In the genomic region with DNA sequence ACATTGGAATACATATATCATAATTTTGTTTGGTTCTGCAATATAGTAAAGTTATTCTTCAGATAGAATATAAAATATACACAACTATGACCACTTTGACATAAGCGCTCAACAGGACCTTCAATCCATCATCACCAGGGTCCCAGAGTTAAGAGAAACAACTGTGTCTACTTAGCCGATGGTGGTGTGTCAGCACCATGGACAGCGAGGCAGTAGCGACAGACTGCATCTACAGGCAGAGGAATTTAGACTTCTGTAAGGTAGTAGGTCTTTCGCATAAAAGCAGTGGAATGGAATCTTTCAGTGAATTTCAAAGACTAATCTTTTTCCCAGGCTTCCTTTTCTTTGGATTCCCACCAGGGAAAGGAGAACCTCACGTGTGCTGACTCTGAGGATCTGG, we compare ENCODE assay signal across 1 cellular context.
TF ChIP-seq lines count a peak whose summit lies in the region.

No MANE protein-coding gene starts in this region.

TF ChIP-seq in HepG2, 621 proteins besides CTCF, POLR2A, EP300 and RAD21 (continued from another document and continues in another):
- TF ChIP-seq, protein P1, sequence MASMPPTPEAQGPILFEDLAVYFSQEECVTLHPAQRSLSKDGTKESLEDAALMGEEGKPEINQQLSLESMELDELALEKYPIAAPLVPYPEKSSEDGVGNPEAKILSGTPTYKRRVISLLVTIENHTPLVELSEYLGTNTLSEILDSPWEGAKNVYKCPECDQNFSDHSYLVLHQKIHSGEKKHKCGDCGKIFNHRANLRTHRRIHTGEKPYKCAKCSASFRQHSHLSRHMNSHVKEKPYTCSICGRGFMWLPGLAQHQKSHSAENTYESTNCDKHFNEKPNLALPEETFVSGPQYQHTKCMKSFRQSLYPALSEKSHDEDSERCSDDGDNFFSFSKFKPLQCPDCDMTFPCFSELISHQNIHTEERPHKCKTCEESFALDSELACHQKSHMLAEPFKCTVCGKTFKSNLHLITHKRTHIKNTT (CRISPR knock-in tag; IDR thresholded peaks at IDR 0.05), result no peak
- TF ChIP-seq KLF12 (CRISPR knock-in tag; IDR thresholded peaks at IDR 0.05; ENCODE audit: borderline replicate concordance) (0 out of 2 replicates have a peak, but pooled peaks have one; percentile 72), HNRNPK (IDR thresholded peaks at IDR 0.05; ENCODE audit: low read depth, low read length, poor library complexity, severe bottlenecking) (no peak), NFE2 (CRISPR knock-in tag; IDR thresholded peaks at IDR 0.05) (peak; percentile 57), POLR2AphosphoS5 (IDR thresholded peaks at IDR 0.05; ENCODE audit: low read depth, low read length) (no peak), KLF15 (CRISPR knock-in tag; IDR thresholded peaks at IDR 0.05; ENCODE audit: borderline replicate concordance) (peak; percentile 42; the same call in 1 of the 2 replicates), MTF2 (CRISPR knock-in tag; IDR thresholded peaks at IDR 0.05; ENCODE audit: borderline replicate concordance) (no peak), ETV5 (CRISPR knock-in tag; IDR thresholded peaks at IDR 0.05; ENCODE audit: borderline replicate concordance) (peak; percentile 61), ZNF747 (CRISPR knock-in tag; IDR thresholded peaks at IDR 0.05; ENCODE audit: borderline replicate concordance) (no peak), CREB1 (IDR thresholded peaks at IDR 0.05) (no peak), CREB1 (CRISPR knock-in tag; IDR thresholded peaks at IDR 0.05) (no peak), ATRX (CRISPR knock-in tag; IDR thresholded peaks at IDR 0.05; ENCODE audit: borderline replicate concordance) (no peak), CHCHD3 (CRISPR knock-in tag; IDR thresholded peaks at IDR 0.05) (0 out of 2 replicates have a peak, but pooled peaks have one; percentile 45), ZNF792 (CRISPR knock-in tag; IDR thresholded peaks at IDR 0.05) (peak; percentile 95), RFX1 (IDR thresholded peaks at IDR 0.05) (no peak), ADNP (CRISPR knock-in tag; IDR thresholded peaks at IDR 0.05) (no peak), ZNF883 (CRISPR knock-in tag; IDR thresholded peaks at IDR 0.05; ENCODE audit: not compliant biosample characterization) (no peak), ZNF891 (CRISPR knock-in tag; IDR thresholded peaks at IDR 0.05) (no peak), ZNF569 (CRISPR knock-in tag; IDR thresholded peaks at IDR 0.05; ENCODE audit: borderline replicate concordance) (no peak), GTF3A (CRISPR knock-in tag; conservative IDR thresholded peaks at IDR 0.05) (no peak), PHF21A (CRISPR knock-in tag; IDR thresholded peaks at IDR 0.05) (no peak), SMYD3 (CRISPR knock-in tag; IDR thresholded peaks at IDR 0.05) (no peak), SUZ12 (IDR thresholded peaks at IDR 0.05; ENCODE audit: low read depth, low read length) (no peak), ZNF354B (CRISPR knock-in tag; IDR thresholded peaks at IDR 0.05) (no peak), ARNT (IDR thresholded peaks at IDR 0.05) (no peak), HMG20B (CRISPR knock-in tag; conservative IDR thresholded peaks at IDR 0.05) (peak; percentile 82; the same call in 1 of the 2 replicates), ZNF552 (CRISPR knock-in tag; IDR thresholded peaks at IDR 0.05; ENCODE audit: borderline replicate concordance) (no peak), HIVEP1 (CRISPR knock-in tag; IDR thresholded peaks at IDR 0.05) (no peak), HOXA5 (CRISPR knock-in tag; IDR thresholded peaks at IDR 0.05) (peak; percentile 85), KLF13 (CRISPR knock-in tag; IDR thresholded peaks at IDR 0.05) (no peak), ZNF614 (CRISPR knock-in tag; IDR thresholded peaks at IDR 0.05; ENCODE audit: borderline replicate concordance) (peak; percentile 80; the same call in 1 of the 2 replicates), NCOR1 (IDR thresholded peaks at IDR 0.05; ENCODE audit: borderline replicate concordance, low read length) (no peak), REXO4 (CRISPR knock-in tag; IDR thresholded peaks at IDR 0.05; ENCODE audit: borderline replicate concordance) (no peak), ZNF652 (CRISPR knock-in tag; IDR thresholded peaks at IDR 0.05; ENCODE audit: borderline replicate concordance, low read depth) (peak; percentile 43; the same call in 1 of the 2 replicates), PTBP1 (IDR thresholded peaks at IDR 0.05; ENCODE audit: low read depth, low read length, poor library complexity, severe bottlenecking) (no peak), ZNF446 (CRISPR knock-in tag; IDR thresholded peaks at IDR 0.05) (peak; percentile 84; the same call in 1 of the 2 replicates), ZNF572 (CRISPR knock-in tag; IDR thresholded peaks at IDR 0.05) (no peak)
- TF ChIP-seq, protein P2, sequence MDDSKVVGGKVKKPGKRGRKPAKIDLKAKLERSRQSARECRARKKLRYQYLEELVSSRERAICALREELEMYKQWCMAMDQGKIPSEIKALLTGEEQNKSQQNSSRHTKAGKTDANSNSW (CRISPR knock-in tag; IDR thresholded peaks at IDR 0.05; ENCODE audit: borderline replicate concordance), result no peak
- TF ChIP-seq, protein P3, sequence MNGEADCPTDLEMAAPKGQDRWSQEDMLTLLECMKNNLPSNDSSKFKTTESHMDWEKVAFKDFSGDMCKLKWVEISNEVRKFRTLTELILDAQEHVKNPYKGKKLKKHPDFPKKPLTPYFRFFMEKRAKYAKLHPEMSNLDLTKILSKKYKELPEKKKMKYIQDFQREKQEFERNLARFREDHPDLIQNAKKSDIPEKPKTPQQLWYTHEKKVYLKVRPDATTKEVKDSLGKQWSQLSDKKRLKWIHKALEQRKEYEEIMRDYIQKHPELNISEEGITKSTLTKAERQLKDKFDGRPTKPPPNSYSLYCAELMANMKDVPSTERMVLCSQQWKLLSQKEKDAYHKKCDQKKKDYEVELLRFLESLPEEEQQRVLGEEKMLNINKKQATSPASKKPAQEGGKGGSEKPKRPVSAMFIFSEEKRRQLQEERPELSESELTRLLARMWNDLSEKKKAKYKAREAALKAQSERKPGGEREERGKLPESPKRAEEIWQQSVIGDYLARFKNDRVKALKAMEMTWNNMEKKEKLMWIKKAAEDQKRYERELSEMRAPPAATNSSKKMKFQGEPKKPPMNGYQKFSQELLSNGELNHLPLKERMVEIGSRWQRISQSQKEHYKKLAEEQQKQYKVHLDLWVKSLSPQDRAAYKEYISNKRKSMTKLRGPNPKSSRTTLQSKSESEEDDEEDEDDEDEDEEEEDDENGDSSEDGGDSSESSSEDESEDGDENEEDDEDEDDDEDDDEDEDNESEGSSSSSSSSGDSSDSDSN (CRISPR knock-in tag; IDR thresholded peaks at IDR 0.05), result no peak
- TF ChIP-seq, protein P4, sequence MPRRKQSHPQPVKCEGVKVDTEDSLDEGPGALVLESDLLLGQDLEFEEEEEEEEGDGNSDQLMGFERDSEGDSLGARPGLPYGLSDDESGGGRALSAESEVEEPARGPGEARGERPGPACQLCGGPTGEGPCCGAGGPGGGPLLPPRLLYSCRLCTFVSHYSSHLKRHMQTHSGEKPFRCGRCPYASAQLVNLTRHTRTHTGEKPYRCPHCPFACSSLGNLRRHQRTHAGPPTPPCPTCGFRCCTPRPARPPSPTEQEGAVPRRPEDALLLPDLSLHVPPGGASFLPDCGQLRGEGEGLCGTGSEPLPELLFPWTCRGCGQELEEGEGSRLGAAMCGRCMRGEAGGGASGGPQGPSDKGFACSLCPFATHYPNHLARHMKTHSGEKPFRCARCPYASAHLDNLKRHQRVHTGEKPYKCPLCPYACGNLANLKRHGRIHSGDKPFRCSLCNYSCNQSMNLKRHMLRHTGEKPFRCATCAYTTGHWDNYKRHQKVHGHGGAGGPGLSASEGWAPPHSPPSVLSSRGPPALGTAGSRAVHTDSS (CRISPR knock-in tag; conservative IDR thresholded peaks at IDR 0.05), result no peak
- TF ChIP-seq, protein P5, sequence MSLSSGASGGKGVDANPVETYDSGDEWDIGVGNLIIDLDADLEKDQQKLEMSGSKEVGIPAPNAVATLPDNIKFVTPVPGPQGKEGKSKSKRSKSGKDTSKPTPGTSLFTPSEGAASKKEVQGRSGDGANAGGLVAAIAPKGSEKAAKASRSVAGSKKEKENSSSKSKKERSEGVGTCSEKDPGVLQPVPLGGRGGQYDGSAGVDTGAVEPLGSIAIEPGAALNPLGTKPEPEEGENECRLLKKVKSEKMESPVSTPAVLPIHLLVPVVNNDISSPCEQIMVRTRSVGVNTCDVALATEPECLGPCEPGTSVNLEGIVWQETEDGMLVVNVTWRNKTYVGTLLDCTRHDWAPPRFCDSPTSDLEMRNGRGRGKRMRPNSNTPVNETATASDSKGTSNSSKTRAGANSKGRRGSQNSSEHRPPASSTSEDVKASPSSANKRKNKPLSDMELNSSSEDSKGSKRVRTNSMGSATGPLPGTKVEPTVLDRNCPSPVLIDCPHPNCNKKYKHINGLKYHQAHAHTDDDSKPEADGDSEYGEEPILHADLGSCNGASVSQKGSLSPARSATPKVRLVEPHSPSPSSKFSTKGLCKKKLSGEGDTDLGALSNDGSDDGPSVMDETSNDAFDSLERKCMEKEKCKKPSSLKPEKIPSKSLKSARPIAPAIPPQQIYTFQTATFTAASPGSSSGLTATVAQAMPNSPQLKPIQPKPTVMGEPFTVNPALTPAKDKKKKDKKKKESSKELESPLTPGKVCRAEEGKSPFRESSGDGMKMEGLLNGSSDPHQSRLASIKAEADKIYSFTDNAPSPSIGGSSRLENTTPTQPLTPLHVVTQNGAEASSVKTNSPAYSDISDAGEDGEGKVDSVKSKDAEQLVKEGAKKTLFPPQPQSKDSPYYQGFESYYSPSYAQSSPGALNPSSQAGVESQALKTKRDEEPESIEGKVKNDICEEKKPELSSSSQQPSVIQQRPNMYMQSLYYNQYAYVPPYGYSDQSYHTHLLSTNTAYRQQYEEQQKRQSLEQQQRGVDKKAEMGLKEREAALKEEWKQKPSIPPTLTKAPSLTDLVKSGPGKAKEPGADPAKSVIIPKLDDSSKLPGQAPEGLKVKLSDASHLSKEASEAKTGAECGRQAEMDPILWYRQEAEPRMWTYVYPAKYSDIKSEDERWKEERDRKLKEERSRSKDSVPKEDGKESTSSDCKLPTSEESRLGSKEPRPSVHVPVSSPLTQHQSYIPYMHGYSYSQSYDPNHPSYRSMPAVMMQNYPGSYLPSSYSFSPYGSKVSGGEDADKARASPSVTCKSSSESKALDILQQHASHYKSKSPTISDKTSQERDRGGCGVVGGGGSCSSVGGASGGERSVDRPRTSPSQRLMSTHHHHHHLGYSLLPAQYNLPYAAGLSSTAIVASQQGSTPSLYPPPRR (CRISPR knock-in tag; IDR thresholded peaks at IDR 0.05; ENCODE audit: borderline replicate concordance), result no peak
- TF ChIP-seq, protein P6, sequence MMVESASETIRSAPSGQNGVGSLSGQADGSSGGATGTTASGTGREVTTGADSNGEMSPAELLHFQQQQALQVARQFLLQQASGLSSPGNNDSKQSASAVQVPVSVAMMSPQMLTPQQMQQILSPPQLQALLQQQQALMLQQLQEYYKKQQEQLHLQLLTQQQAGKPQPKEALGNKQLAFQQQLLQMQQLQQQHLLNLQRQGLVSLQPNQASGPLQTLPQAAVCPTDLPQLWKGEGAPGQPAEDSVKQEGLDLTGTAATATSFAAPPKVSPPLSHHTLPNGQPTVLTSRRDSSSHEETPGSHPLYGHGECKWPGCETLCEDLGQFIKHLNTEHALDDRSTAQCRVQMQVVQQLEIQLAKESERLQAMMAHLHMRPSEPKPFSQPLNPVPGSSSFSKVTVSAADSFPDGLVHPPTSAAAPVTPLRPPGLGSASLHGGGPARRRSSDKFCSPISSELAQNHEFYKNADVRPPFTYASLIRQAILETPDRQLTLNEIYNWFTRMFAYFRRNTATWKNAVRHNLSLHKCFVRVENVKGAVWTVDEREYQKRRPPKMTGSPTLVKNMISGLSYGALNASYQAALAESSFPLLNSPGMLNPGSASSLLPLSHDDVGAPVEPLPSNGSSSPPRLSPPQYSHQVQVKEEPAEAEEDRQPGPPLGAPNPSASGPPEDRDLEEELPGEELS (CRISPR knock-in tag; IDR thresholded peaks at IDR 0.05), result no peak
- TF ChIP-seq, protein P7, sequence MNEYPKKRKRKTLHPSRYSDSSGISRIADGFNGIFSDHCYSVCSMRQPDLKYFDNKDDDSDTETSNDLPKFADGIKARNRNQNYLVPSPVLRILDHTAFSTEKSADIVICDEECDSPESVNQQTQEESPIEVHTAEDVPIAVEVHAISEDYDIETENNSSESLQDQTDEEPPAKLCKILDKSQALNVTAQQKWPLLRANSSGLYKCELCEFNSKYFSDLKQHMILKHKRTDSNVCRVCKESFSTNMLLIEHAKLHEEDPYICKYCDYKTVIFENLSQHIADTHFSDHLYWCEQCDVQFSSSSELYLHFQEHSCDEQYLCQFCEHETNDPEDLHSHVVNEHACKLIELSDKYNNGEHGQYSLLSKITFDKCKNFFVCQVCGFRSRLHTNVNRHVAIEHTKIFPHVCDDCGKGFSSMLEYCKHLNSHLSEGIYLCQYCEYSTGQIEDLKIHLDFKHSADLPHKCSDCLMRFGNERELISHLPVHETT (CRISPR knock-in tag; conservative IDR thresholded peaks at IDR 0.05), result peak; percentile 68; the same call in 1 of the 2 replicates
- TF ChIP-seq, protein P8, sequence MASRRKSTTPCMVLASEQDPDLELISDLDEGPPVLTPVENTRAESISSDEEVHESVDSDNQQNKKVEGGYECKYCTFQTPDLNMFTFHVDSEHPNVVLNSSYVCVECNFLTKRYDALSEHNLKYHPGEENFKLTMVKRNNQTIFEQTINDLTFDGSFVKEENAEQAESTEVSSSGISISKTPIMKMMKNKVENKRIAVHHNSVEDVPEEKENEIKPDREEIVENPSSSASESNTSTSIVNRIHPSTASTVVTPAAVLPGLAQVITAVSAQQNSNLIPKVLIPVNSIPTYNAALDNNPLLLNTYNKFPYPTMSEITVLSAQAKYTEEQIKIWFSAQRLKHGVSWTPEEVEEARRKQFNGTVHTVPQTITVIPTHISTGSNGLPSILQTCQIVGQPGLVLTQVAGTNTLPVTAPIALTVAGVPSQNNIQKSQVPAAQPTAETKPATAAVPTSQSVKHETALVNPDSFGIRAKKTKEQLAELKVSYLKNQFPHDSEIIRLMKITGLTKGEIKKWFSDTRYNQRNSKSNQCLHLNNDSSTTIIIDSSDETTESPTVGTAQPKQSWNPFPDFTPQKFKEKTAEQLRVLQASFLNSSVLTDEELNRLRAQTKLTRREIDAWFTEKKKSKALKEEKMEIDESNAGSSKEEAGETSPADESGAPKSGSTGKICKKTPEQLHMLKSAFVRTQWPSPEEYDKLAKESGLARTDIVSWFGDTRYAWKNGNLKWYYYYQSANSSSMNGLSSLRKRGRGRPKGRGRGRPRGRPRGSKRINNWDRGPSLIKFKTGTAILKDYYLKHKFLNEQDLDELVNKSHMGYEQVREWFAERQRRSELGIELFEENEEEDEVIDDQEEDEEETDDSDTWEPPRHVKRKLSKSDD (CRISPR knock-in tag; IDR thresholded peaks at IDR 0.05; ENCODE audit: low read depth), result peak; percentile 46; the same call in 1 of the 2 replicates
- TF ChIP-seq, protein P9, sequence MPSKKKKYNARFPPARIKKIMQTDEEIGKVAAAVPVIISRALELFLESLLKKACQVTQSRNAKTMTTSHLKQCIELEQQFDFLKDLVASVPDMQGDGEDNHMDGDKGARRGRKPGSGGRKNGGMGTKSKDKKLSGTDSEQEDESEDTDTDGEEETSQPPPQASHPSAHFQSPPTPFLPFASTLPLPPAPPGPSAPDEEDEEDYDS (CRISPR knock-in tag; IDR thresholded peaks at IDR 0.05), result peak; percentile 59
